20 cellular contexts compared by ENCODE assay signal in genomic region chr14:104953097-104953496, GRCh38. TPM values are rescaled to one million over a fixed set of nuclear protein-coding genes. Genes with fewer than 3 reads are reported as not detected.
"Had no signal": no experiment of that assay in that cellular context is flagged by ENCODE, and none has a peak within 500 bp of the region (broad histone marks: within the 10 kb centered on the region; RNA-seq: fewer than 3 reads in every experiment).

No MANE protein-coding gene starts in this region.

- H3K36me3 Mint-ChIP-seq: activated naive CD8-positive, alpha-beta T cell treated with anti-CD3 and anti-CD28 coated beads, Interleukin-2, amount 10 ng/mL, durations not matched to agents 7 days and 5 days; T-cell; WTC11 had no signal

- H3K36me3 ChIP-seq: left lung, thyroid gland, upper lobe of right lung had no signal

- H3K4me3 Mint-ChIP-seq: activated naive CD8-positive, alpha-beta T cell treated with anti-CD3 and anti-CD28 coated beads, Interleukin-2, amount 10 ng/mL, durations not matched to agents 7 days and 5 days; activated T-cell treated with anti-CD3 and anti-CD28 coated beads, Interleukin-2, amount 50 U/mL, for 24 hours; activated T-helper 17 cell treated with anti-CD3 and anti-CD28 coated beads, Interleukin-2, amount 50 U/mL, for 72 hours; memory B cell; nephron; T-cell; WTC11 had no signal

- ATAC-seq: activated T-helper 17 cell treated with anti-CD3 and anti-CD28 coated beads, Interleukin-2, amount 50 U/mL, for 72 hours; left lung; stimulated activated naive CD8-positive, alpha-beta T cell treated with anti-CD3 and anti-CD28 coated beads, Interleukin-15, Interleukin-2, amounts not matched to agents 100 U/mL and 50 U/mL, for 24 hours; T-cell; upper lobe of right lung; WTC11 had no signal

- H3K27me3 ChIP-seq: thyroid gland, upper lobe of right lung had no signal

- DNase-seq: activated CD8-positive, alpha-beta memory T cell treated with anti-CD3 and anti-CD28 coated beads for 24 hours; activated CD8-positive, alpha-beta memory T cell treated with anti-CD3 and anti-CD28 coated beads, Interleukin-2, amount 50 U/mL, for 4 hours; activated naive CD8-positive, alpha-beta T cell treated with anti-CD3 and anti-CD28 coated beads, Interleukin-2, amount 10 ng/mL, durations not matched to agents 7 days and 5 days; activated T-cell treated with anti-CD3 and anti-CD28 coated beads, Interleukin-2, amount 50 U/mL, for 24 hours; amniotic stem cell; erythroblast; foreskin fibroblast; stimulated activated CD4-positive, alpha-beta T cell treated with anti-CD3 and anti-CD28 coated beads, Interleukin-4, amount 100 ng/mL, for 24 hours; stimulated activated naive CD8-positive, alpha-beta T cell treated with anti-CD3 and anti-CD28 coated beads, Interleukin-15, Interleukin-2, amounts not matched to agents 100 U/mL and 50 U/mL, for 24 hours; T-cell; T-helper 9 cell; thyroid gland; upper lobe of right lung had no signal

- H3K9me3 ChIP-seq: left lung, thyroid gland, upper lobe of right lung had no signal

- H3K27ac ChIP-seq: left lung, thyroid gland, upper lobe of right lung had no signal

- H3K4me3 ChIP-seq: left lung, thyroid gland, upper lobe of right lung had no signal

- H3K27ac Mint-ChIP-seq: activated naive CD8-positive, alpha-beta T cell treated with anti-CD3 and anti-CD28 coated beads, Interleukin-2, amount 10 ng/mL, durations not matched to agents 7 days and 5 days; activated T-cell treated with anti-CD3 and anti-CD28 coated beads, Interleukin-2, amount 50 U/mL, for 24 hours; activated T-helper 17 cell treated with anti-CD3 and anti-CD28 coated beads, Interleukin-2, amount 50 U/mL, for 72 hours; memory B cell; nephron; T-cell; WTC11 had no signal

- H3K4me1 Mint-ChIP-seq: activated naive CD8-positive, alpha-beta T cell treated with anti-CD3 and anti-CD28 coated beads, Interleukin-2, amount 10 ng/mL, durations not matched to agents 7 days and 5 days; activated T-helper 17 cell treated with anti-CD3 and anti-CD28 coated beads, Interleukin-2, amount 50 U/mL, for 72 hours; nephron; T-cell; WTC11 had no signal

- H3K9me3 Mint-ChIP-seq: activated naive CD8-positive, alpha-beta T cell treated with anti-CD3 and anti-CD28 coated beads, Interleukin-2, amount 10 ng/mL, durations not matched to agents 7 days and 5 days; activated T-cell treated with anti-CD3 and anti-CD28 coated beads, Interleukin-2, amount 50 U/mL, for 24 hours; activated T-helper 17 cell treated with anti-CD3 and anti-CD28 coated beads, Interleukin-2, amount 50 U/mL, for 72 hours; memory B cell; T-cell; WTC11 had no signal

- H3K4me1 ChIP-seq: left lung, upper lobe of right lung had no signal

RNA-seq across cellular contexts. Expression of gene PLD4, which starts 28.4 kb away (rescaled TPM):
- total RNA-seq: activated T-helper 17 cell treated with anti-CD3 and anti-CD28 coated beads, Interleukin-2, amount 50 U/mL, for 72 hours had no signal
- polyA plus RNA-seq: fibroblast of lung, keratinocyte had no signal
